ENCODE assay signal across 8 cellular contexts in genomic region chr7:101164071-101164840, GRCh38. TPM values are rescaled to one million over a fixed set of nuclear protein-coding genes. Genes with fewer than 3 reads are reported as not detected.
A peak's percentile ranks its signal among the peaks of the same experiment; 100 is the strongest.
DNase-seq lines count a peak whose midpoint lies in the region; ATAC-seq and TF ChIP-seq lines count a peak whose summit lies in the region.

No MANE protein-coding gene starts in this region.

- H3K4me1 ChIP-seq in gastrocnemius medialis: peaks cover 12 to 18% of the 10 kb centered on the region in 2 donors

- H3K9me3 ChIP-seq in gastrocnemius medialis: no peaks in the 10 kb centered on the region

- H3K4me1 Mint-ChIP-seq in glutamatergic neuron (ENCODE audit: low read depth, unreplicated experiment): peaks cover 28% of the 10 kb centered on the region

- H3K27me3 Mint-ChIP-seq in glutamatergic neuron (ENCODE audit: unreplicated experiment): peaks cover 44% of the 10 kb centered on the region

- peak overlapping the region in 3 of 4 donors; percentile 34 to 40 (median 34) for H3K4me3 ChIP-seq in gastrocnemius medialis

- no peak overlapping the region for H3K27ac ChIP-seq in gastrocnemius medialis

- H3K27me3 ChIP-seq in gastrocnemius medialis: peaks cover 67 to 79% (median 70%) of the 10 kb centered on the region in 3 donors

- H3K9me3 Mint-ChIP-seq in glutamatergic neuron (ENCODE audit: unreplicated experiment): peaks cover 16% of the 10 kb centered on the region

- H3K27ac Mint-ChIP-seq in glutamatergic neuron (ENCODE audit: unreplicated experiment): peak overlapping the region; percentile 48

- TF ChIP-seq POLR2A in gastrocnemius medialis (IDR thresholded peaks at IDR 0.05): no peak

- peaks cover 0 to 2% of the 10 kb centered on the region in 2 donors for H3K36me3 ChIP-seq in gastrocnemius medialis

- no peak for TF ChIP-seq CTCF in glutamatergic neuron (IDR thresholded peaks at IDR 0.05; ENCODE audit: partially characterized antibody, unreplicated experiment)
- no peak for TF ChIP-seq CTCF in gastrocnemius medialis (IDR thresholded peaks at IDR 0.05 in 4 of 5, conservative IDR thresholded peaks at IDR 0.05 in 1 of 5)

- DNase-seq in activated naive CD4-positive, alpha-beta T cell treated with Interleukin-2 at 50 U/mL for 16 hours: peak; percentile 11
- no peak for DNase-seq in activated naive CD4-positive, alpha-beta T cell (lab: John Stamatoyannopoulos, UW)
- DNase-seq in T1000 (lab: John Stamatoyannopoulos, UW): peak; percentile 11
- peak; percentile 46 for DNase-seq in glutamatergic neuron
- DNase-seq in gastrocnemius medialis: no peak
- DNase-seq in NK-92 treated with Interleukin-12 subunit alpha and Interleukin-12 subunit beta, amount 100 ng/mL, for 24 hours (lab: John Stamatoyannopoulos, UW): no peak

- ATAC-seq in gastrocnemius medialis (no peak), GM19351 (IDR thresholded peaks at IDR 0.05; ENCODE audit: unreplicated experiment) (no peak), HG03159 (IDR thresholded peaks at IDR 0.05; ENCODE audit: unreplicated experiment) (no peak)

- peak overlapping the region; percentile 84 for H3K4me3 Mint-ChIP-seq in glutamatergic neuron (ENCODE audit: unreplicated experiment)

- in situ Hi-C loops in gastrocnemius medialis (cut with MboI; ENCODE audit: low sequenced_read_pairs in 4 of 4): no loop called here

- H3K36me3 Mint-ChIP-seq in glutamatergic neuron (ENCODE audit: unreplicated experiment): no peaks in the 10 kb centered on the region

- intact Hi-C loops in gastrocnemius medialis (cut with DNase I; ENCODE audit: low total_unique reads): no loop called here

RNA-seq across cellular contexts. Expression of gene VGF, which starts 1.1 kb away (rescaled TPM):
- total RNA-seq in glutamatergic neuron (ENCODE audit: unreplicated experiment) (8.4 TPM), gastrocnemius medialis (not detected)

RNA-seq across cellular contexts. Expression of gene AP1S1, which starts 10.0 kb away (rescaled TPM):
- 50.4 TPM for total RNA-seq in glutamatergic neuron (ENCODE audit: unreplicated experiment)
- 10 to 100 TPM in 3 of 4 donors, 1 to 10 TPM in 1; 5.5 to 24.4 (median 15.6) TPM for total RNA-seq in gastrocnemius medialis

RNA-seq across cellular contexts. Expression of gene NAT16, which starts 15.8 kb away (rescaled TPM):
- 2.4 TPM for total RNA-seq in glutamatergic neuron (ENCODE audit: unreplicated experiment)
- total RNA-seq in gastrocnemius medialis: not detected

RNA-seq across cellular contexts. Expression of gene MOGAT3, which starts 36.6 kb away (rescaled TPM):
- total RNA-seq in glutamatergic neuron (ENCODE audit: unreplicated experiment) (not detected), gastrocnemius medialis (not detected)

RNA-seq across cellular contexts. Expression of gene SERPINE1, which starts 37.4 kb away (rescaled TPM):
- total RNA-seq in glutamatergic neuron (ENCODE audit: unreplicated experiment) (not detected), gastrocnemius medialis (10 to 100 TPM in 3 of 4 donors, 1 to 10 TPM in 1; 5.9 to 21.7 (median 12.3) TPM)

Comparison
In these comparisons a context has a peak if more than half of its experiments do, and no peak if none do; other contexts are left out.
1. DNase-seq: peak in activated naive CD4-positive, alpha-beta T cell treated with Interleukin-2 at 50 U/mL for 16 hours (single experiment), T1000 (single experiment) and glutamatergic neuron (single experiment); none in activated naive CD4-positive, alpha-beta T cell (0 of 4), gastrocnemius medialis (0 of 2) and NK-92 treated with Interleukin-12 subunit alpha and Interleukin-12 subunit beta, amount 100 ng/mL, for 24 hours (single experiment).